In genomic region chr6:131980338-131980790, GRCh38 we compare ENCODE assay signal across 14 cellular contexts. TPM values are rescaled to one million over a fixed set of nuclear protein-coding genes. Genes with fewer than 3 reads are reported as not detected.
"Had no signal": no experiment of that assay in that cellular context is flagged by ENCODE, and none has a peak within 500 bp of the region (broad histone marks: within the 10 kb centered on the region; RNA-seq: fewer than 3 reads in every experiment).

No MANE protein-coding gene starts in this region.

- DNase-seq: activated CD4-positive, alpha-beta T cell treated with anti-CD3 and anti-CD28 coated beads, Interleukin-2, amount 10 ng/mL, durations not matched to agents 24 days and 14 days; activated naive CD4-positive, alpha-beta T cell treated with anti-CD3 and anti-CD28 coated beads, Interleukin-2, amount 10 ng/mL, durations not matched to agents 7 days and 5 days; erythroblast; kidney; lower lobe of right lung; naive thymus-derived CD8-positive, alpha-beta T cell; occipital lobe; sigmoid colon; stimulated activated CD4-positive, alpha-beta T cell treated with anti-CD3 and anti-CD28 coated beads, Interleukin-15, amount 100 ng/mL, for 24 hours; stomach; uterus had no signal

- H3K36me3 Mint-ChIP-seq: activated naive CD4-positive, alpha-beta T cell treated with anti-CD3 and anti-CD28 coated beads, Interleukin-2, amount 10 ng/mL, durations not matched to agents 7 days and 5 days; naive thymus-derived CD8-positive, alpha-beta T cell; WTC11 had no signal

- ATAC-seq: lower lobe of right lung; naive thymus-derived CD8-positive, alpha-beta T cell; WTC11 had no signal

- H3K4me1 Mint-ChIP-seq: activated CD4-positive, alpha-beta T cell treated with anti-CD3 and anti-CD28 coated beads, Interleukin-2, amount 10 ng/mL, durations not matched to agents 24 days and 14 days; activated naive CD4-positive, alpha-beta T cell treated with anti-CD3 and anti-CD28 coated beads, Interleukin-2, amount 10 ng/mL, durations not matched to agents 7 days and 5 days; naive thymus-derived CD8-positive, alpha-beta T cell; WTC11 had no signal

- H3K27me3 Mint-ChIP-seq: activated CD4-positive, alpha-beta T cell treated with anti-CD3 and anti-CD28 coated beads, Interleukin-2, amount 10 ng/mL, durations not matched to agents 24 days and 14 days; activated naive CD4-positive, alpha-beta T cell treated with anti-CD3 and anti-CD28 coated beads, Interleukin-2, amount 10 ng/mL, durations not matched to agents 7 days and 5 days had no signal

- H3K27ac Mint-ChIP-seq: activated CD4-positive, alpha-beta T cell treated with anti-CD3 and anti-CD28 coated beads, Interleukin-2, amount 10 ng/mL, durations not matched to agents 24 days and 14 days; activated naive CD4-positive, alpha-beta T cell treated with anti-CD3 and anti-CD28 coated beads, Interleukin-2, amount 10 ng/mL, durations not matched to agents 7 days and 5 days; naive thymus-derived CD8-positive, alpha-beta T cell; T-helper 1 cell treated with Interleukin-12 subunit alpha and Interleukin-12 subunit beta and Interleukin-4 antibody, amounts not matched to agents 30 μg/mL and 1 μg/mL, for 36 hours; WTC11 had no signal

- H3K9me3 ChIP-seq: lower lobe of right lung, sigmoid colon, stomach, thoracic aorta, uterus had no signal

- H3K4me3 ChIP-seq: lower lobe of right lung, sigmoid colon, stomach, thoracic aorta, uterus had no signal

- H3K27ac ChIP-seq: lower lobe of right lung, thoracic aorta had no signal

- H3K9me3 Mint-ChIP-seq: activated CD4-positive, alpha-beta T cell treated with anti-CD3 and anti-CD28 coated beads, Interleukin-2, amount 10 ng/mL, durations not matched to agents 24 days and 14 days; activated naive CD4-positive, alpha-beta T cell treated with anti-CD3 and anti-CD28 coated beads, Interleukin-2, amount 10 ng/mL, durations not matched to agents 7 days and 5 days; naive thymus-derived CD8-positive, alpha-beta T cell; T-helper 1 cell treated with Interleukin-12 subunit alpha and Interleukin-12 subunit beta and Interleukin-4 antibody, amounts not matched to agents 30 μg/mL and 1 μg/mL, for 36 hours; WTC11 had no signal

- H3K4me3 Mint-ChIP-seq: activated CD4-positive, alpha-beta T cell treated with anti-CD3 and anti-CD28 coated beads, Interleukin-2, amount 10 ng/mL, durations not matched to agents 24 days and 14 days; activated naive CD4-positive, alpha-beta T cell treated with anti-CD3 and anti-CD28 coated beads, Interleukin-2, amount 10 ng/mL, durations not matched to agents 7 days and 5 days; naive thymus-derived CD8-positive, alpha-beta T cell; T-helper 1 cell treated with Interleukin-12 subunit alpha and Interleukin-12 subunit beta and Interleukin-4 antibody, amounts not matched to agents 30 μg/mL and 1 μg/mL, for 36 hours; WTC11 had no signal

- H3K27me3 ChIP-seq: sigmoid colon, stomach, uterus had no signal

- H3K36me3 ChIP-seq: lower lobe of right lung, sigmoid colon, stomach, thoracic aorta, uterus had no signal

- H3K4me1 ChIP-seq: lower lobe of right lung had no signal

RNA-seq across cellular contexts. Expression of gene CCN2, which starts 29.2 kb away (rescaled TPM):
- total RNA-seq: activated CD4-positive, alpha-beta T cell treated with anti-CD3 and anti-CD28 coated beads, Interleukin-2, amount 10 ng/mL, durations not matched to agents 24 days and 14 days had no signal
- polyA plus RNA-seq: naive thymus-derived CD8-positive, alpha-beta T cell had no signal
